Comparison of ENCODE assay signal across 8 cellular contexts in the genomic region with DNA sequence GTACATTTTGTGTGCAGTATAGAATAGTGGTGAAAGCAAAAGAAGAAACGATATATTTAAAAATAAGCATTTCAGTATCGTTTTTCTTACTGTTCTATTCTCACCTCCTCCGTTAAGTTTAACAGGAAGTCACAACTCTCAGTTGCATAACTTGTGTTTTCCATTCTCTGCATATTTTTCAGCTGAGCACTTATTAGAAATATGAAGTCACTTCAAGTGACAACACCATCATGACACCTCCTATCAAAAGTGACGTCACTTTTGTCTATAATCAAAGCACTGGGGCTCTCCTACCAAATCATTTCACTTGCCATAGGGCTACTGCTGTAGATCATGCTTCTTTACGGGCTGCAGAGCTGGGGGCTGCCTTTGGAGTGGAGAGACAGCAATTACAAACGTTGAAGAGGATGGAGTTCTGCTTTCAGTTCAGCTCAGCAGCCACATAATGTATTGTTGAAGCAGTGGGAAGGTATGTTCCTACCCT.
DNase-seq lines count a peak whose midpoint lies in the region; ATAC-seq and TF ChIP-seq lines count a peak whose summit lies in the region.

No MANE protein-coding gene starts in this region.

- H3K27me3 ChIP-seq in WERI-Rb-1 (ENCODE audit: insufficient read depth, low read depth, severe bottlenecking): no peaks in the 10 kb centered on the region

- H3K9me3 Mint-ChIP-seq in activated naive CD8-positive, alpha-beta T cell treated with anti-CD3 and anti-CD28 coated beads, Interleukin-2, amount 50 U/mL, for 24 hours: no peaks in the 10 kb centered on the region

- peaks cover 84% of the 10 kb centered on the region for H3K4me1 Mint-ChIP-seq in activated naive CD8-positive, alpha-beta T cell treated with anti-CD3 and anti-CD28 coated beads, Interleukin-2, amount 50 U/mL, for 24 hours

- H3K27ac Mint-ChIP-seq in activated naive CD8-positive, alpha-beta T cell treated with anti-CD3 and anti-CD28 coated beads, Interleukin-2, amount 50 U/mL, for 24 hours: peak overlapping the region; percentile 96

- DNase-seq in GM13976 (ENCODE audit: low spot score) (peak; percentile 48), superior temporal gyrus (ENCODE audit: extremely low spot score) (peak; percentile 76), HuH-7 (ENCODE audit: low spot score) (no peak), WERI-Rb-1 (no peak), NCI-H446 treated with DMSO at 0.1 percent for 48 hours (lab: John Stamatoyannopoulos, UW) (no peak)
- no peak for DNase-seq in activated naive CD8-positive, alpha-beta T cell treated with anti-CD3 and anti-CD28 coated beads, Interleukin-2, amount 50 U/mL, for 24 hours

- H3K36me3 ChIP-seq in WERI-Rb-1: no peaks in the 10 kb centered on the region

- in situ Hi-C loops in GM13976 (cut with MboI; ENCODE audit: low sequenced_read_pairs, unreplicated experiment): no loop called here

- H3K9me3 ChIP-seq in WERI-Rb-1 (ENCODE audit: severe bottlenecking): no peaks in the 10 kb centered on the region

- TF ChIP-seq CTCF in GM13976 (IDR thresholded peaks at IDR 0.05; ENCODE audit: borderline replicate concordance, control extremely low read depth, extremely low read depth, insufficient read depth, missing control alignments) (no peak), WERI-Rb-1 (IDR thresholded peaks at IDR 0.05; ENCODE audit: low read depth, low read length) (no peak)

- ATAC-seq in GM21447 (IDR thresholded peaks at IDR 0.05; ENCODE audit: unreplicated experiment): peak; percentile 81
- ATAC-seq in HG03565 (IDR thresholded peaks at IDR 0.05; ENCODE audit: unreplicated experiment): peak; percentile 47
- ATAC-seq in activated naive CD8-positive, alpha-beta T cell treated with anti-CD3 and anti-CD28 coated beads, Interleukin-2, amount 50 U/mL, for 24 hours: no peak

- no peak overlapping the region for H3K4me3 ChIP-seq in WERI-Rb-1 (ENCODE audit: low read depth, low read length)

- H3K27me3 Mint-ChIP-seq in activated naive CD8-positive, alpha-beta T cell treated with anti-CD3 and anti-CD28 coated beads, Interleukin-2, amount 50 U/mL, for 24 hours: no peaks in the 10 kb centered on the region

- H3K4me3 Mint-ChIP-seq in activated naive CD8-positive, alpha-beta T cell treated with anti-CD3 and anti-CD28 coated beads, Interleukin-2, amount 50 U/mL, for 24 hours: peak overlapping the region; percentile 68

- H3K27ac ChIP-seq in WERI-Rb-1: no peak overlapping the region

- H3K36me3 Mint-ChIP-seq in activated naive CD8-positive, alpha-beta T cell treated with anti-CD3 and anti-CD28 coated beads, Interleukin-2, amount 50 U/mL, for 24 hours (ENCODE audit: low read depth): peaks cover 46% of the 10 kb centered on the region

Comparison
In these comparisons a context has a peak if more than half of its experiments do, and no peak if none do; other contexts are left out.
1. DNase-seq: peak in GM13976 (single experiment) and superior temporal gyrus (single experiment); none in activated naive CD8-positive, alpha-beta T cell treated with anti-CD3 and anti-CD28 coated beads, Interleukin-2, amount 50 U/mL, for 24 hours (single experiment), HuH-7 (single experiment), WERI-Rb-1 (single experiment) and NCI-H446 treated with DMSO at 0.1 percent for 48 hours (single experiment).